ENCODE assay signal across 22 cellular contexts in the genomic region with DNA sequence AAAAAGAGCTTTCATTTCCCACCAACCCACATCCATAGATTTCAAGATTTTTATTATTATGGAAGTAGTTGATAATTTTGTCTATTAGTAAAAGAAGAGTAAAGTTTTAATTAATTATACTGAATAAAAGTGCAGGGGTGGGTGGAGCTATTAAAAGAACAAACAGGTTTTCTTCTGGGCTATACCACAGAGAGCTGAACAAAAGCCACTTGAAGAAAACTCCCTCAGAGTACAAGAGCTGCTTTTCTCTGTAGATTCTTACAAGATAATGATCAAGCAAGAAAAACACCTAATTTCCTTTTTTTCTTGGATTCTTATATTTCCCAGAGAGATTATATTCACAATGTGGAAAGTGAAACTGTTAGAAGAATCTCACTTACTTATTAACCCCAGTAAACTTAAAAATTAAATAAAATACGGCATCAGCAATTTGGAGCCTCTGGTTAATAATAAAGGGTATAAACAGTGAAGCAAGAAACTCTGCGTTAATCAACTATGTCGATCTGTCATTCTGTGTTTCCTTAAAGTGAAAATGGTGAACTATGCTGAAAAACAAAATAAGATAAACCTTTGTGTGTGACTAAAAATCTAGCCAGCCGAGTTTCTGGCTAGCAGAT.
DNase-seq lines count a peak whose midpoint lies in the region; ATAC-seq and TF ChIP-seq lines count a peak whose summit lies in the region.
"Had no signal": no experiment of that assay in that cellular context is flagged by ENCODE, and none has a peak within 500 bp of the region (broad histone marks: within the 10 kb centered on the region; RNA-seq: fewer than 3 reads in every experiment).

No MANE protein-coding gene starts in this region.

- H3K27me3 ChIP-seq in esophagus muscularis mucosa, result no peaks in the 10 kb centered on the region
- H3K27me3 ChIP-seq in neuron (ENCODE audit: insufficient read depth, low read length), result no peaks in the 10 kb centered on the region
- H3K27me3 ChIP-seq in A673 (replicated peaks; ENCODE audit: insufficient read depth, low read depth, low read length, poor library complexity), result no peaks in the 10 kb centered on the region
- H3K27me3 ChIP-seq: hepatocyte, right lobe of liver, SJCRH30, upper lobe of left lung had no signal

- POLR2A ChIA-PET in A673 (lab: Charles Lee; ENCODE audit: low non-redundant PET), result no interaction called here

- H3K27ac ChIP-seq in SK-N-MC (peak overlapping the region; percentile 71; the same call in 1 of the 2 replicates), esophagus muscularis mucosa (replicated peaks in 1 of 4) (peak overlapping the region; percentile 36 to 63 (median 45)), A673 (ENCODE audit: low read depth, low read length, poor library complexity, severe bottlenecking) (no peak overlapping the region)
- H3K27ac ChIP-seq: hepatocyte, right lobe of liver, SJCRH30, upper lobe of left lung had no signal

- CTCF ChIA-PET in A673 (lab: Charles Lee), result no interaction called here

- DNase-seq in COLO829 (ENCODE audit: low spot score) (peak; percentile 13), SK-N-MC (ENCODE audit: low read depth, low spot score) (no peak), esophagus muscularis mucosa (ENCODE audit: extremely low spot score) (no peak), A673 (ENCODE audit: low spot score) (no peak)
- DNase-seq in activated CD8-positive, alpha-beta memory T cell treated with anti-CD3 and anti-CD28 coated beads for 24 hours, result no peak
- no peak for DNase-seq in activated CD4-positive, alpha-beta T cell treated with anti-CD3 and anti-CD28 coated beads for 1 hour
- DNase-seq: activated effector memory CD4-positive, alpha-beta T cell treated with anti-CD3 and anti-CD28 coated beads, Interleukin-2, amount 50 U/mL, for 16 hours; Calu3; effector CD4-positive, alpha-beta T cell; Kasumi-1; NCI-H1105 treated with DMSO at 0.1 percent for 48 hours; NCI-H2107; NCI-H69; OCI-M1; right lobe of liver; SJCRH30; stimulated activated CD4-positive, alpha-beta T cell treated with anti-CD3 and anti-CD28 coated beads, Interleukin-2, amount 100 ng/mL, for 24 hours; T1000; upper lobe of left lung had no signal

- no peak for ATAC-seq in GM21786 (IDR thresholded peaks at IDR 0.05; ENCODE audit: unreplicated experiment)

- peak overlapping the region; percentile 33 for H3K4me3 ChIP-seq in SK-N-MC
- no peak overlapping the region for H3K4me3 ChIP-seq in esophagus muscularis mucosa
- no peak overlapping the region for H3K4me3 ChIP-seq in neuron (ENCODE audit: low read length)
- no peak overlapping the region for H3K4me3 ChIP-seq in A673 (ENCODE audit: low read depth, low read length, poor library complexity, severe bottlenecking)
- H3K4me3 ChIP-seq: hepatocyte, right lobe of liver, SJCRH30, upper lobe of left lung had no signal

- no TSS peak for BruUV-seq in A673 (replicated peaks; lab: Mats Ljungman, UMichigan)

- H3K4me1 ChIP-seq in esophagus muscularis mucosa, result peaks cover 5 to 70% (median 53%) of the 10 kb centered on the region in 4 donors
- H3K4me1 ChIP-seq in neuron (ENCODE audit: insufficient read depth, low read length), result peaks cover 34% of the 10 kb centered on the region
- H3K4me1 ChIP-seq in A673 (ENCODE audit: insufficient read depth, low read length, poor library complexity, severe bottlenecking), result no peaks in the 10 kb centered on the region

- H3K36me3 ChIP-seq in SK-N-MC (ENCODE audit: insufficient read depth, low read length), result no peaks in the 10 kb centered on the region
- H3K36me3 ChIP-seq in esophagus muscularis mucosa, result no peaks in the 10 kb centered on the region
- H3K36me3 ChIP-seq in neuron (ENCODE audit: insufficient read depth, low read length), result no peaks in the 10 kb centered on the region
- H3K36me3 ChIP-seq in A673 (ENCODE audit: insufficient read depth, low read length, poor library complexity, severe bottlenecking), result no peaks in the 10 kb centered on the region
- H3K36me3 ChIP-seq: right lobe of liver, SJCRH30, upper lobe of left lung had no signal

- TF ChIP-seq CTCF in esophagus muscularis mucosa (IDR thresholded peaks at IDR 0.05) (no peak), A673 (conservative IDR thresholded peaks at IDR 0.05; ENCODE audit: low read depth, low read length) (no peak)

- TF ChIP-seq POLR2A in esophagus muscularis mucosa (IDR thresholded peaks at IDR 0.05; ENCODE audit: low read depth), result no peak

- TF ChIP-seq EP300 in esophagus muscularis mucosa (IDR thresholded peaks at IDR 0.05), result no peak

- H3K9me3 ChIP-seq in SK-N-MC (ENCODE audit: low read depth, low read length) (no peaks in the 10 kb centered on the region), esophagus muscularis mucosa (no peaks in the 10 kb centered on the region), neuron (ENCODE audit: low read length) (no peaks in the 10 kb centered on the region), A673 (ENCODE audit: low read depth, low read length, poor library complexity, severe bottlenecking) (no peaks in the 10 kb centered on the region)
- H3K9me3 ChIP-seq: right lobe of liver, SJCRH30, upper lobe of left lung had no signal

- H3K9ac ChIP-seq in SK-N-MC (ENCODE audit: insufficient read length), result peak overlapping the region; percentile 19

- intact Hi-C loops in esophagus muscularis mucosa (cut with DNase I) (no loop called here), A673 (cut with micrococcal nuclease; ENCODE audit: unreplicated experiment) (no loop called here)

- WGBS in esophagus muscularis mucosa, result 66% methylated on average over 4 of the region's 4 CpGs

- peak overlapping the region; percentile 30 for H2AFZ ChIP-seq in neuron (ENCODE audit: low read depth, low read length)
- H2AFZ ChIP-seq: hepatocyte had no signal
